In genomic region chr6:131322121-131322520, GRCh38 we compare ENCODE assay signal across 16 cellular contexts.
DNase-seq lines count a peak whose midpoint lies in the region; ATAC-seq and TF ChIP-seq lines count a peak whose summit lies in the region.
"Had no signal": no experiment of that assay in that cellular context is flagged by ENCODE, and none has a peak within 500 bp of the region (broad histone marks: within the 10 kb centered on the region; RNA-seq: fewer than 3 reads in every experiment).

No MANE protein-coding gene starts in this region.

- H3K9ac ChIP-seq in HUES64 (ENCODE audit: low read depth, low read length) (no peak overlapping the region), iPS-15b (ENCODE audit: low read depth, low read length) (no peak overlapping the region)
- H3K9ac ChIP-seq: BLaER1 treated with 17β-estradiol and CSF1 and Interleukin-3, amounts not matched to agents 10 nM and 100 nM had no signal

- H3K27ac ChIP-seq in GM23338 (ENCODE audit: low read depth) = peak overlapping the region; percentile 86
- peak overlapping the region; percentile 70 for H3K27ac ChIP-seq in HUES64 (ENCODE audit: low read depth, low read length)
- no peak overlapping the region for H3K27ac ChIP-seq in tibial artery
- H3K27ac ChIP-seq: BLaER1 treated with 17β-estradiol and CSF1 and Interleukin-3, amounts not matched to agents 10 nM and 100 nM; HL-60 had no signal

- peaks cover 11% of the 10 kb centered on the region for H3K4me1 ChIP-seq in GM23338 (ENCODE audit: insufficient read depth)
- peaks cover 16% of the 10 kb centered on the region for H3K4me1 ChIP-seq in HUES64 (ENCODE audit: insufficient read depth, low read length)
- H3K4me1 ChIP-seq in iPS-15b (ENCODE audit: control insufficient read depth, insufficient read depth, low read length) = peaks cover 16% of the 10 kb centered on the region
- H3K4me1 ChIP-seq in tibial artery = no peaks in the 10 kb centered on the region
- H3K4me1 ChIP-seq: BLaER1 treated with 17β-estradiol and CSF1 and Interleukin-3, amounts not matched to agents 10 nM and 100 nM had no signal

- H3F3A ChIP-seq in GM23338 (replicated peaks; ENCODE audit: low read depth) = no peaks in the 10 kb centered on the region

- 7% methylated on average over 1 of the region's 1 CpG for WGBS in HUES64

- no peak overlapping the region for H2AFZ ChIP-seq in GM23338

- peaks cover 3% of the 10 kb centered on the region; the same call in 1 of the 2 replicates for H3K9me2 ChIP-seq in GM23338 (ENCODE audit: insufficient read depth)

- intact Hi-C loops in tibial artery (cut with DNase I; ENCODE audit: low total_unique reads) = no loop called here

- no peaks in the 10 kb centered on the region; the same call in 1 of the 2 replicates for H3K36me3 ChIP-seq in GM23338 (ENCODE audit: insufficient read depth)
- H3K36me3 ChIP-seq in HUES64 (ENCODE audit: insufficient read depth, low read length) = no peaks in the 10 kb centered on the region
- H3K36me3 ChIP-seq in iPS-15b (ENCODE audit: control insufficient read depth, insufficient read depth, low read length) = peaks cover 13% of the 10 kb centered on the region
- no peaks in the 10 kb centered on the region for H3K36me3 ChIP-seq in tibial artery
- H3K36me3 ChIP-seq: BLaER1 treated with 17β-estradiol and CSF1 and Interleukin-3, amounts not matched to agents 10 nM and 100 nM had no signal

- peak overlapping the region; percentile 22; the same call in 1 of the 3 replicates for H3K4me3 Mint-ChIP-seq in GM23338
- H3K4me3 Mint-ChIP-seq: CD4-positive, CD25-positive, alpha-beta regulatory T cell; IgD-negative memory B cell had no signal

- peak overlapping the region; percentile 88 for H3K27ac Mint-ChIP-seq in GM23338
- H3K27ac Mint-ChIP-seq: CD4-positive, CD25-positive, alpha-beta regulatory T cell; IgD-negative memory B cell had no signal

- peaks cover 6% of the 10 kb centered on the region for H3K27me3 Mint-ChIP-seq in GM23338 (ENCODE audit: insufficient read depth, low read depth, poor library complexity)
- H3K27me3 Mint-ChIP-seq: CD4-positive, CD25-positive, alpha-beta regulatory T cell; IgD-negative memory B cell had no signal

- no peaks in the 10 kb centered on the region for H3K79me2 ChIP-seq in GM23338 (replicated peaks; ENCODE audit: insufficient read depth)

- no peak for TF ChIP-seq CTCF in GM23338 (conservative IDR thresholded peaks at IDR 0.05; ENCODE audit: low read depth in 2 of 2)
- no peak for TF ChIP-seq CTCF in tibial artery (IDR thresholded peaks at IDR 0.05)
- no peak for TF ChIP-seq CTCF in GM13976 (IDR thresholded peaks at IDR 0.05; ENCODE audit: borderline replicate concordance, control extremely low read depth, extremely low read depth, insufficient read depth, missing control alignments)

- peaks cover 35% of the 10 kb centered on the region for H3K4me1 Mint-ChIP-seq in GM23338
- H3K4me1 Mint-ChIP-seq: IgD-negative memory B cell had no signal

- H3K27me3 ChIP-seq in GM23338 (ENCODE audit: insufficient read depth) = no peaks in the 10 kb centered on the region
- no peaks in the 10 kb centered on the region for H3K27me3 ChIP-seq in HUES64 (ENCODE audit: insufficient read depth, low read length)
- no peaks in the 10 kb centered on the region for H3K27me3 ChIP-seq in iPS-15b (ENCODE audit: control insufficient read depth, insufficient read depth, low read length)
- no peaks in the 10 kb centered on the region for H3K27me3 ChIP-seq in tibial artery
- H3K27me3 ChIP-seq: BLaER1 treated with 17β-estradiol and CSF1 and Interleukin-3, amounts not matched to agents 10 nM and 100 nM had no signal

- no peaks in the 10 kb centered on the region for H4K20me1 ChIP-seq in GM23338 (replicated peaks; ENCODE audit: insufficient read depth)
- H4K20me1 ChIP-seq: BLaER1 treated with 17β-estradiol and CSF1 and Interleukin-3, amounts not matched to agents 10 nM and 100 nM had no signal

- H3K9me3 Mint-ChIP-seq in GM23338 = peaks cover 35% of the 10 kb centered on the region

- H3K36me3 Mint-ChIP-seq in GM23338 (ENCODE audit: low read depth) = peaks cover 23% of the 10 kb centered on the region
- H3K36me3 Mint-ChIP-seq: IgD-negative memory B cell had no signal

- 0 out of 2 replicates have a peak overlapping the region, but pooled peaks have one; percentile 7 for H3K4me2 ChIP-seq in GM23338
- H3K4me2 ChIP-seq: BLaER1 treated with 17β-estradiol and CSF1 and Interleukin-3, amounts not matched to agents 10 nM and 100 nM had no signal

- DNase-seq in GM23338 (ENCODE audit: low spot score) (peak; percentile 48), tibial artery (no peak), GM13976 (ENCODE audit: low spot score) (no peak)
- no peak for DNase-seq in activated CD8-positive, alpha-beta memory T cell treated with anti-CD3 and anti-CD28 coated beads for 24 hours
- DNase-seq: ACHN; Calu3; CD4-positive, CD25-positive, alpha-beta regulatory T cell; DMS 273 treated with DMSO at 0.1 percent for 48 hours; KG1 had no signal

- in situ Hi-C loops in GM13976 (cut with MboI; ENCODE audit: low sequenced_read_pairs, unreplicated experiment) = no loop called here

- H3K9me3 ChIP-seq in HUES64 (ENCODE audit: insufficient read depth, low read depth, low read length) = no peaks in the 10 kb centered on the region
- H3K9me3 ChIP-seq in iPS-15b (ENCODE audit: control insufficient read depth, insufficient read depth, low read length) = no peaks in the 10 kb centered on the region
- H3K9me3 ChIP-seq in tibial artery = no peaks in the 10 kb centered on the region

- H3K4me3 ChIP-seq in GM23338 (no peak overlapping the region), HUES64 (ENCODE audit: low read length) (no peak overlapping the region), iPS-15b (ENCODE audit: low read depth, low read length) (peak overlapping the region; percentile 1), tibial artery (no peak overlapping the region)
- H3K4me3 ChIP-seq: BLaER1 treated with 17β-estradiol and CSF1 and Interleukin-3, amounts not matched to agents 10 nM and 100 nM; GM12878 had no signal

- peak; percentile 41; the same call in 2 of the 3 replicates for ATAC-seq in GM23338
- ATAC-seq in GM18502 (IDR thresholded peaks at IDR 0.05; ENCODE audit: poor library complexity, unreplicated experiment) = no peak
- ATAC-seq: GM12878 had no signal

TF ChIP-seq in GM23338, 12 proteins besides CTCF, POLR2A, EP300 and RAD21:
- TF ChIP-seq ZNF462 (CRISPR knock-in tag; IDR thresholded peaks at IDR 0.05) = no peak
- peak; percentile 94 for TF ChIP-seq NANOG (IDR thresholded peaks at IDR 0.05; ENCODE audit: borderline replicate concordance)

Comparison
In these comparisons a context has a peak if more than half of its experiments do, and no peak if none do; other contexts are left out.
1. H3K27ac ChIP-seq: peak in GM23338 (single experiment) and HUES64 (single experiment); none in tibial artery (0 of 2).